In the genomic region with DNA sequence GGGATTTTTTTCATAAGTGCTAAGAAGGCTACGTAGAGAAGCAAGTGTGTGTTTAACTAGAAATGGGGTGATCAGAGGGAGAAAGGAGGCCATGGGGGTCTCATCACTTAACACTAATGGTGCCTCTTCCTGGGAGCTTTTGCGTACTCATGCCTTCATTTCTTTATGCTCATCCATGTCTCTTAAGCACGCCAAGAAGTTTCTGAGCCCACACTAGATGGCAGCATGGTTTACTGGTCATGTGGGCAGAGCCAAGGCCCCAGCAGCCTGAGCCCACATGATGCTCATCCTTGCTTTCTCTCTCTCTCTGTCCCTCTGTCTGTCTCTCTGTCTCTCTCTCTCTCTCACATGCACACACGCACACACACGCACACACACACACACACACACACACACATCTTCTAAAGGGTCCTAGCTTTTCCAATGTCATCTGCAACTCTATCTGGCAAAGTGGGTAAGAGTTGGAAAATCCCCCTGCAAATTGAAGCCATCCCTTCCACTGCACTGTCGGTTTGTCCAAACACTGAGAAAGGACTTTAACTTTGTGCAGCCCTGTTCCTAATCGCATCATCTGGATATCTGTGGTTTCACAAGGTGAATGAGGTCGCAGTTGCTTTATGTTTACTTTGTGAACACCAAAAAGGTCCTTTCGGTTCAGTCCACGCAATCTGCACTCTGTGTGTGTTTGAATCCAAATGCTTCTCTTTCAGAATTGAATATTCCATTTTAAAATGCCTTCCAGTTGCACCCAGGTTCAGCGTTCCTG, we compare ENCODE assay signal across 8 cellular contexts.
A peak's percentile ranks its signal among the peaks of the same experiment; 100 is the strongest.
DNase-seq lines count a peak whose midpoint lies in the region; ATAC-seq and TF ChIP-seq lines count a peak whose summit lies in the region.

No MANE protein-coding gene starts in this region.

- TF ChIP-seq CTCF in WERI-Rb-1 (IDR thresholded peaks at IDR 0.05; ENCODE audit: low read depth, low read length), result peak; percentile 77
- peak in 1 of 6 experiments; percentile 31 for TF ChIP-seq CTCF in thyroid gland (IDR thresholded peaks at IDR 0.05)

- H3K27ac ChIP-seq in WERI-Rb-1, result no peak overlapping the region
- no peak overlapping the region for H3K27ac ChIP-seq in thyroid gland

- no peak overlapping the region for H3K4me3 ChIP-seq in WERI-Rb-1 (ENCODE audit: low read depth, low read length)
- H3K4me3 ChIP-seq in thyroid gland (replicated peaks in 1 of 3), result no peak overlapping the region

- H3K4me1 ChIP-seq in thyroid gland, result no peaks in the 10 kb centered on the region

- peak; percentile 69 for DNase-seq in ACHN
- peak; percentile 31 for DNase-seq in KBM-7
- DNase-seq in WERI-Rb-1, result peak; percentile 58
- DNase-seq in hippocampal formation (lab: John Stamatoyannopoulos, UW), result peak; percentile 27 to 28
- peak; percentile 10 to 16 for DNase-seq in thyroid gland
- no peak for DNase-seq in DMS153 treated with DMSO at 0.1 percent for 48 hours (lab: John Stamatoyannopoulos, UW; ENCODE audit: unreplicated experiment)

- 61 to 65% methylated on average over 11 of the region's 11 CpGs for WGBS in thyroid gland, 2 donors

- in situ Hi-C loops in ACHN (cut with HindIII; ENCODE audit: low pct_ligation_motif_present, low pct_unique_long_range_greater_than_20kb, low sequenced_read_pairs) (no loop called here), KBM-7 (cut with MboI; ENCODE audit: low pct_unique_long_range_greater_than_20kb, low sequenced_read_pairs) (no loop called here)

- H3K36me3 ChIP-seq in WERI-Rb-1, result no peaks in the 10 kb centered on the region
- no peaks in the 10 kb centered on the region for H3K36me3 ChIP-seq in thyroid gland

- H3K27me3 ChIP-seq in WERI-Rb-1 (ENCODE audit: insufficient read depth, low read depth, severe bottlenecking), result peaks cover 35% of the 10 kb centered on the region
- no peaks in the 10 kb centered on the region for H3K27me3 ChIP-seq in thyroid gland

- H3K9me3 ChIP-seq in WERI-Rb-1 (ENCODE audit: severe bottlenecking) (no peaks in the 10 kb centered on the region), thyroid gland (no peaks in the 10 kb centered on the region)

- TF ChIP-seq POLR2A in thyroid gland (IDR thresholded peaks at IDR 0.05), result no peak

- intact Hi-C loops in thyroid gland (cut with DNase I), result loop anchor here (10.0 kb wide), 1 partner anchor 58 kb away; no protein-coding TSS in a partner anchor

- ATAC-seq in GM18511 (IDR thresholded peaks at IDR 0.05; ENCODE audit: unreplicated experiment), result peak; percentile 73
- no peak for ATAC-seq in HG03571 (IDR thresholded peaks at IDR 0.05; ENCODE audit: unreplicated experiment)
